ENCODE assay signal across 13 cellular contexts in the genomic region with DNA sequence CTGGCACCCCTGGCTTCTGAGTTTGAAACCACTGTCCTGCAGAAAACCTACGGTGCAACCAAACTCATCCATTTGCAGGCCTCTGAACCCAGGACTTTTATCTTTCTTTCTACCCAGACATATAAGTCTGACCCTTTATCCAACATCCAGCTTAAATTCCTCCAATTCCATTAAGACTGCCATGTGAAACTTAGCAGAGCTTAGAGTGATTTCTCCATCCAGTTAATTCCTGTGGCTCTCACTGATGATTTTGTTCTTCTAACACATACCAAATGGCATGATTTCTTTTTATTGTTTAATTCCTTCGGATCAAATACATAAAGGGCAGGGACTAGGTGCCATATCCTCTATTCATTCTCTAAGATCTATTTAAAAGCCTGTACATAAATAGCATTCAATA.
"Had no signal": no experiment of that assay in that cellular context is flagged by ENCODE, and none has a peak within 500 bp of the region (broad histone marks: within the 10 kb centered on the region; RNA-seq: fewer than 3 reads in every experiment).

No MANE protein-coding gene starts in this region.

- H3K27me3 ChIP-seq: esophagus squamous epithelium, gastrocnemius medialis, heart right ventricle, pancreas, thyroid gland had no signal

- DNase-seq: effector CD4-positive, alpha-beta T cell; esophagus squamous epithelium had no signal

- H3K9me3 ChIP-seq: esophagus squamous epithelium, gastrocnemius medialis, heart right ventricle, pancreas, thyroid gland had no signal

- H3K27ac Mint-ChIP-seq: activated naive CD4-positive, alpha-beta T cell treated with anti-CD3 and anti-CD28 coated beads for 36 hours; activated naive CD8-positive, alpha-beta T cell treated with anti-CD3 and anti-CD28 coated beads, Interleukin-2, amount 50 U/mL, for 24 hours; activated T-helper 17 cell treated with anti-CD3 and anti-CD28 coated beads, Interleukin-2, amount 50 U/mL, for 72 hours; naive thymus-derived CD8-positive, alpha-beta T cell; stimulated activated memory B cell treated with anti-CD40 and anti-IgM and Interleukin-4, amounts not matched to agents 10 μg/mL and 1 μg/mL and 100 μg/mL, for 72 hours; T-helper 2 cell treated with Interferon-gamma antibody and Interleukin-4, amounts not matched to agents 5 μg/mL and 100 μg/mL, for 36 hours had no signal

- H3K27me3 Mint-ChIP-seq: activated naive CD8-positive, alpha-beta T cell treated with anti-CD3 and anti-CD28 coated beads, Interleukin-2, amount 50 U/mL, for 24 hours; activated T-helper 17 cell treated with anti-CD3 and anti-CD28 coated beads, Interleukin-2, amount 50 U/mL, for 72 hours; naive thymus-derived CD8-positive, alpha-beta T cell; stimulated activated memory B cell treated with anti-CD40 and anti-IgM and Interleukin-4, amounts not matched to agents 10 μg/mL and 1 μg/mL and 100 μg/mL, for 72 hours had no signal

- H3K4me3 ChIP-seq: coronary artery, esophagus squamous epithelium, gastrocnemius medialis, heart right ventricle, pancreas, thyroid gland had no signal

- H3K36me3 ChIP-seq: esophagus squamous epithelium, gastrocnemius medialis, heart right ventricle, pancreas, thyroid gland had no signal

- H3K27ac ChIP-seq: coronary artery, esophagus squamous epithelium, gastrocnemius medialis, heart right ventricle, pancreas had no signal

- H3K9me3 Mint-ChIP-seq: activated naive CD4-positive, alpha-beta T cell treated with anti-CD3 and anti-CD28 coated beads for 36 hours; activated naive CD8-positive, alpha-beta T cell treated with anti-CD3 and anti-CD28 coated beads, Interleukin-2, amount 50 U/mL, for 24 hours; activated T-helper 17 cell treated with anti-CD3 and anti-CD28 coated beads, Interleukin-2, amount 50 U/mL, for 72 hours; naive thymus-derived CD8-positive, alpha-beta T cell; stimulated activated memory B cell treated with anti-CD40 and anti-IgM and Interleukin-4, amounts not matched to agents 10 μg/mL and 1 μg/mL and 100 μg/mL, for 72 hours; T-helper 2 cell treated with Interferon-gamma antibody and Interleukin-4, amounts not matched to agents 5 μg/mL and 100 μg/mL, for 36 hours had no signal

- H3K4me1 ChIP-seq: esophagus squamous epithelium, gastrocnemius medialis, pancreas had no signal

- H3K4me1 Mint-ChIP-seq: activated T-helper 17 cell treated with anti-CD3 and anti-CD28 coated beads, Interleukin-2, amount 50 U/mL, for 72 hours; stimulated activated memory B cell treated with anti-CD40 and anti-IgM and Interleukin-4, amounts not matched to agents 10 μg/mL and 1 μg/mL and 100 μg/mL, for 72 hours had no signal

- H3K4me3 Mint-ChIP-seq: activated naive CD4-positive, alpha-beta T cell treated with anti-CD3 and anti-CD28 coated beads for 36 hours; activated naive CD8-positive, alpha-beta T cell treated with anti-CD3 and anti-CD28 coated beads, Interleukin-2, amount 50 U/mL, for 24 hours; activated T-helper 17 cell treated with anti-CD3 and anti-CD28 coated beads, Interleukin-2, amount 50 U/mL, for 72 hours; naive thymus-derived CD8-positive, alpha-beta T cell; stimulated activated memory B cell treated with anti-CD40 and anti-IgM and Interleukin-4, amounts not matched to agents 10 μg/mL and 1 μg/mL and 100 μg/mL, for 72 hours; T-helper 2 cell treated with Interferon-gamma antibody and Interleukin-4, amounts not matched to agents 5 μg/mL and 100 μg/mL, for 36 hours had no signal
